ENCODE assay signal across 41 cellular contexts in genomic region chr14:21614245-21614644, GRCh38. TPM values are rescaled to one million over a fixed set of nuclear protein-coding genes. Genes with fewer than 3 reads are reported as not detected.
"Had no signal": no experiment of that assay in that cellular context is flagged by ENCODE, and none has a peak within 500 bp of the region (broad histone marks: within the 10 kb centered on the region; RNA-seq: fewer than 3 reads in every experiment).

No MANE protein-coding gene starts in this region.

- DNase-seq: activated CD4-positive, alpha-beta memory T cell treated with anti-CD3 and anti-CD28 coated beads, Interleukin-2, amount 10 ng/mL, durations not matched to agents 7 days and 5 days; activated CD4-positive, alpha-beta T cell treated with anti-CD3 and anti-CD28 coated beads, Interleukin-2, amount 10 ng/mL, durations not matched to agents 24 days and 14 days; activated CD4-positive, CD25-positive, alpha-beta regulatory T cell treated with anti-CD3 and anti-CD28 coated beads, Interleukin-2, amount 50 U/mL, for 72 hours; activated gamma-delta T cell treated with Interleukin-2 at 50 U/mL for 16 hours; activated T-cell treated with anti-CD3 and anti-CD28 coated beads, Interleukin-2, amount 50 U/mL, for 4 hours; adrenal gland; brain microvascular endothelial cell; cortex of kidney; effector memory CD8-positive, alpha-beta T cell; foreskin keratinocyte; heart left ventricle; hypothalamus; islet precursor cell; left ventricle myocardium superior; mammary epithelial cell; naive B cell; nephron progenitor cell; retina; stimulated activated CD4-positive, alpha-beta T cell treated with anti-CD3 and anti-CD28 coated beads, Interleukin-4, amount 100 ng/mL, for 24 hours; SW 1271; T-helper 9 cell; WERI-Rb-1 had no signal

- H3K27me3 ChIP-seq: adrenal gland, brain microvascular endothelial cell, foreskin keratinocyte, heart left ventricle, vagina had no signal

- H3K27me3 Mint-ChIP-seq: type B pancreatic cell had no signal

- H3K27ac Mint-ChIP-seq: activated CD4-positive, alpha-beta memory T cell treated with anti-CD3 and anti-CD28 coated beads, Interleukin-2, amount 10 ng/mL, durations not matched to agents 7 days and 5 days; activated CD4-positive, alpha-beta T cell treated with anti-CD3 and anti-CD28 coated beads, Interleukin-2, amount 10 ng/mL, durations not matched to agents 24 days and 14 days; activated naive CD4-positive, alpha-beta T cell treated with anti-CD3 and anti-CD28 coated beads, Interleukin-2, amount 50 U/mL, for 72 hours; activated T-helper 17 cell treated with anti-CD3 and anti-CD28 coated beads, Interleukin-2, amount 50 U/mL, for 72 hours; effector memory CD8-positive, alpha-beta T cell; mesothelial cell of epicardium; naive B cell; nephron progenitor cell; stimulated activated effector memory CD8-positive, alpha-beta T cell treated with anti-CD3 and anti-CD28 coated beads, Interleukin-12 subunit alpha, Interleukin-12 subunit beta, amount 100 ng/mL, for 72 hours; stimulated activated naive CD8-positive, alpha-beta T cell treated with anti-CD3 and anti-CD28 coated beads, Interleukin-15, Interleukin-2, amounts not matched to agents 100 ng/mL and 50 ng/mL, for 24 hours; T-helper 1 cell treated with Interleukin-12 subunit alpha and Interleukin-12 subunit beta and Interleukin-4 antibody, amounts not matched to agents 30 μg/mL and 1 μg/mL, for 36 hours; type B pancreatic cell had no signal

- H3K4me1 Mint-ChIP-seq: activated CD4-positive, alpha-beta memory T cell treated with anti-CD3 and anti-CD28 coated beads, Interleukin-2, amount 10 ng/mL, durations not matched to agents 7 days and 5 days; activated CD4-positive, alpha-beta T cell treated with anti-CD3 and anti-CD28 coated beads, Interleukin-2, amount 10 ng/mL, durations not matched to agents 24 days and 14 days; activated T-helper 17 cell treated with anti-CD3 and anti-CD28 coated beads, Interleukin-2, amount 50 U/mL, for 72 hours; mesothelial cell of epicardium; naive B cell; stimulated activated effector memory CD8-positive, alpha-beta T cell treated with anti-CD3 and anti-CD28 coated beads, Interleukin-12 subunit alpha, Interleukin-12 subunit beta, amount 100 ng/mL, for 72 hours had no signal

- ATAC-seq: activated naive CD4-positive, alpha-beta T cell treated with anti-CD3 and anti-CD28 coated beads, Interleukin-2, amount 50 U/mL, for 72 hours; activated T-cell treated with anti-CD3 and anti-CD28 coated beads, Interleukin-2, amount 50 U/mL, for 4 hours; activated T-helper 17 cell treated with anti-CD3 and anti-CD28 coated beads, Interleukin-2, amount 50 U/mL, for 72 hours; effector memory CD8-positive, alpha-beta T cell; esophagus mucosa; foreskin keratinocyte; heart left ventricle; left ventricle myocardium superior; sciatic nerve; stimulated activated effector memory CD8-positive, alpha-beta T cell treated with anti-CD3 and anti-CD28 coated beads, Interleukin-12 subunit alpha, Interleukin-12 subunit beta, amount 100 ng/mL, for 72 hours had no signal

- H3K27ac ChIP-seq: adrenal gland, brain microvascular endothelial cell, foreskin keratinocyte, heart left ventricle, neutrophil, skin epidermis, vagina, WERI-Rb-1 had no signal

- H3K36me3 Mint-ChIP-seq: activated naive CD4-positive, alpha-beta T cell treated with anti-CD3 and anti-CD28 coated beads, Interleukin-2, amount 50 U/mL, for 72 hours; mesothelial cell of epicardium; naive B cell; stimulated activated effector memory CD8-positive, alpha-beta T cell treated with anti-CD3 and anti-CD28 coated beads, Interleukin-12 subunit alpha, Interleukin-12 subunit beta, amount 100 ng/mL, for 72 hours; type B pancreatic cell had no signal

- H3K9me3 ChIP-seq: adrenal gland, heart left ventricle, neutrophil, vagina had no signal

- H3K9me3 Mint-ChIP-seq: activated CD4-positive, alpha-beta memory T cell treated with anti-CD3 and anti-CD28 coated beads, Interleukin-2, amount 10 ng/mL, durations not matched to agents 7 days and 5 days; activated CD4-positive, alpha-beta T cell treated with anti-CD3 and anti-CD28 coated beads, Interleukin-2, amount 10 ng/mL, durations not matched to agents 24 days and 14 days; activated naive CD4-positive, alpha-beta T cell treated with anti-CD3 and anti-CD28 coated beads, Interleukin-2, amount 50 U/mL, for 72 hours; activated T-cell treated with anti-CD3 and anti-CD28 coated beads, Interleukin-2, amount 50 U/mL, for 4 hours; activated T-helper 17 cell treated with anti-CD3 and anti-CD28 coated beads, Interleukin-2, amount 50 U/mL, for 72 hours; effector memory CD8-positive, alpha-beta T cell; mesothelial cell of epicardium; nephron progenitor cell; stimulated activated effector memory CD8-positive, alpha-beta T cell treated with anti-CD3 and anti-CD28 coated beads, Interleukin-12 subunit alpha, Interleukin-12 subunit beta, amount 100 ng/mL, for 72 hours; stimulated activated naive CD8-positive, alpha-beta T cell treated with anti-CD3 and anti-CD28 coated beads, Interleukin-15, Interleukin-2, amounts not matched to agents 100 ng/mL and 50 ng/mL, for 24 hours; T-helper 1 cell treated with Interleukin-12 subunit alpha and Interleukin-12 subunit beta and Interleukin-4 antibody, amounts not matched to agents 30 μg/mL and 1 μg/mL, for 36 hours; type B pancreatic cell had no signal

- H3K4me3 ChIP-seq: adrenal gland, heart left ventricle, skin epidermis, vagina had no signal

- H3K4me1 ChIP-seq: adrenal gland, foreskin keratinocyte, heart left ventricle, vagina had no signal

- H3K36me3 ChIP-seq: adrenal gland, brain microvascular endothelial cell, heart left ventricle, neutrophil, vagina, WERI-Rb-1 had no signal

- H3K4me3 Mint-ChIP-seq: activated CD4-positive, alpha-beta memory T cell treated with anti-CD3 and anti-CD28 coated beads, Interleukin-2, amount 10 ng/mL, durations not matched to agents 7 days and 5 days; activated CD4-positive, alpha-beta T cell treated with anti-CD3 and anti-CD28 coated beads, Interleukin-2, amount 10 ng/mL, durations not matched to agents 24 days and 14 days; activated T-cell treated with anti-CD3 and anti-CD28 coated beads, Interleukin-2, amount 50 U/mL, for 4 hours; activated T-helper 17 cell treated with anti-CD3 and anti-CD28 coated beads, Interleukin-2, amount 50 U/mL, for 72 hours; effector memory CD8-positive, alpha-beta T cell; mesothelial cell of epicardium; naive B cell; nephron progenitor cell; stimulated activated effector memory CD8-positive, alpha-beta T cell treated with anti-CD3 and anti-CD28 coated beads, Interleukin-12 subunit alpha, Interleukin-12 subunit beta, amount 100 ng/mL, for 72 hours; stimulated activated naive CD8-positive, alpha-beta T cell treated with anti-CD3 and anti-CD28 coated beads, Interleukin-15, Interleukin-2, amounts not matched to agents 100 ng/mL and 50 ng/mL, for 24 hours; T-helper 1 cell treated with Interleukin-12 subunit alpha and Interleukin-12 subunit beta and Interleukin-4 antibody, amounts not matched to agents 30 μg/mL and 1 μg/mL, for 36 hours; type B pancreatic cell had no signal

RNA-seq across cellular contexts. Expression of gene OR10G2, which starts 20.5 kb away (rescaled TPM):
- total RNA-seq: activated CD4-positive, alpha-beta memory T cell treated with anti-CD3 and anti-CD28 coated beads, Interleukin-2, amount 10 ng/mL, durations not matched to agents 7 days and 5 days; activated CD4-positive, alpha-beta T cell treated with anti-CD3 and anti-CD28 coated beads, Interleukin-2, amount 10 ng/mL, durations not matched to agents 24 days and 14 days; activated naive CD4-positive, alpha-beta T cell treated with anti-CD3 and anti-CD28 coated beads, Interleukin-2, amount 50 U/mL, for 72 hours; activated T-cell treated with anti-CD3 and anti-CD28 coated beads, Interleukin-2, amount 50 U/mL, for 4 hours; activated T-helper 17 cell treated with anti-CD3 and anti-CD28 coated beads, Interleukin-2, amount 50 U/mL, for 72 hours; adrenal gland; astrocyte; cardiac septum; chondrocyte; endothelial cell of umbilical vein; esophagus mucosa; foreskin keratinocyte; heart left ventricle; left ventricle myocardium superior; mammary epithelial cell; mesothelial cell of epicardium; osteocyte; posterior vena cava; sciatic nerve; subcutaneous adipose tissue; vagina had no signal

RNA-seq across cellular contexts. Expression of gene OR10G3, which starts 34.4 kb away (rescaled TPM):
- total RNA-seq: activated CD4-positive, alpha-beta memory T cell treated with anti-CD3 and anti-CD28 coated beads, Interleukin-2, amount 10 ng/mL, durations not matched to agents 7 days and 5 days; activated CD4-positive, alpha-beta T cell treated with anti-CD3 and anti-CD28 coated beads, Interleukin-2, amount 10 ng/mL, durations not matched to agents 24 days and 14 days; activated naive CD4-positive, alpha-beta T cell treated with anti-CD3 and anti-CD28 coated beads, Interleukin-2, amount 50 U/mL, for 72 hours; activated T-cell treated with anti-CD3 and anti-CD28 coated beads, Interleukin-2, amount 50 U/mL, for 4 hours; activated T-helper 17 cell treated with anti-CD3 and anti-CD28 coated beads, Interleukin-2, amount 50 U/mL, for 72 hours; adrenal gland; astrocyte; cardiac septum; chondrocyte; endothelial cell of umbilical vein; esophagus mucosa; foreskin keratinocyte; left ventricle myocardium superior; mammary epithelial cell; mesothelial cell of epicardium; osteocyte; posterior vena cava; sciatic nerve; subcutaneous adipose tissue; vagina had no signal

RNA-seq across cellular contexts. Expression of gene OR4E2, which starts 39.4 kb away (rescaled TPM):
- total RNA-seq: activated CD4-positive, alpha-beta T cell treated with anti-CD3 and anti-CD28 coated beads, Interleukin-2, amount 10 ng/mL, durations not matched to agents 24 days and 14 days; activated T-cell treated with anti-CD3 and anti-CD28 coated beads, Interleukin-2, amount 50 U/mL, for 4 hours; activated T-helper 17 cell treated with anti-CD3 and anti-CD28 coated beads, Interleukin-2, amount 50 U/mL, for 72 hours; adrenal gland; astrocyte; cardiac septum; chondrocyte; endothelial cell of umbilical vein; esophagus mucosa; foreskin keratinocyte; heart left ventricle; left ventricle myocardium superior; mammary epithelial cell; mesothelial cell of epicardium; osteocyte; posterior vena cava; sciatic nerve; subcutaneous adipose tissue; vagina had no signal

RNA-seq across cellular contexts. Expression of gene OR4E1, which starts 59.4 kb away (rescaled TPM):
- total RNA-seq: activated CD4-positive, alpha-beta T cell treated with anti-CD3 and anti-CD28 coated beads, Interleukin-2, amount 10 ng/mL, durations not matched to agents 24 days and 14 days; activated T-cell treated with anti-CD3 and anti-CD28 coated beads, Interleukin-2, amount 50 U/mL, for 4 hours; adrenal gland; astrocyte; cardiac septum; chondrocyte; endothelial cell of umbilical vein; esophagus mucosa; foreskin keratinocyte; heart left ventricle; left ventricle myocardium superior; mammary epithelial cell; mesothelial cell of epicardium; osteocyte; posterior vena cava; sciatic nerve; subcutaneous adipose tissue; vagina had no signal
